ENCODE assay signal across 1 cellular context in the genomic region with DNA sequence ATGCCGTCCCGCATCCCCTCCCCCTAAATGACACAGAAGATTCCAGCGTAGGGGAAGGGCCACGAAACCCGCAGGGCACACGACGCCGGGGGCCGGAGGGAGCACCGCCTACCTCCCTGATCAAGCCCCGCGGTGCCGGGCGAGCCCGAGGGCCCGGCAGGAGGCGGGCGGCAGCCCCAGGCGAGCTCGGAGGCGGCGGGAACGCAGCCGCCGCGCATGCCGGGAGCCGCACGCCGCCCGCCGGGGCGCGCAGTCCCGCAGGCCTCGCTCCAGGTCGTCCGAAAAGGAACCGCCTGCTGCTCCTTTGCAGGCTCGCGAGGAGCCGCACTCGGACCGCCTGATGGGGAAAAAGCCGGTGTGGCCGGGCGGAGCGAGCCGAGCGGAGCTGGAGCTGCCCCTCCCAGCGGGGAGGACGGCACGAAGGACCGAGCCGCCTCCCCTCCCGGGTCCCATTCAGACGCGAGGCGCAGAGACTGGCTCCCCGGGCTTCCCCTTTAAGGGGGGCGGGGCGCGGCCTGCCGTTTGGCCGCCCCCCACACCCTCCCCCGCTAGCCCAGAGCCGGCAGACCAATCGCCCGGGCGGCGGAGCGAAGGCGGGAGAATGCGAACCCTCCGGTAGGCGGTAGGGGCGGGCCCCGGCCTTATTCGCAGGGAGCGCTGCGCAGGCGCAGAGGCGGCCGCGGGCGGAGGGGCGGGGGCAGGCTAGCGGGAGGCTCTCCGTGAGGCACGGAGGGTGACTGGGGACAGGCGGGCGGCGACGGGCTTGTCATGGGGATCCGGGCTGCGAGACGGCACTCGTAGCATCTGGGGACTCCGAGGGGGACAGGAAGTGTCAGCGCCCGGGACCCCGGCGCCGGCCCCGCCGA.
TF ChIP-seq lines count a peak whose summit lies in the region.

No MANE protein-coding gene starts in this region.

TF ChIP-seq in HepG2, 621 proteins besides CTCF, POLR2A, EP300 and RAD21 (continued from another document and continues in another):
- peak; percentile 92 for TF ChIP-seq HES4 (CRISPR knock-in tag; IDR thresholded peaks at IDR 0.05; ENCODE audit: borderline replicate concordance)
- no peak for TF ChIP-seq HDAC6 (IDR thresholded peaks at IDR 0.05; ENCODE audit: low read depth, low read length)
- no peak for TF ChIP-seq ZNF619 (CRISPR knock-in tag; IDR thresholded peaks at IDR 0.05)
- TF ChIP-seq CHD2 (IDR thresholded peaks at IDR 0.05; ENCODE audit: low read depth, low read length): peak; percentile 58; the same call in 1 of the 2 replicates
- TF ChIP-seq, protein P1, sequence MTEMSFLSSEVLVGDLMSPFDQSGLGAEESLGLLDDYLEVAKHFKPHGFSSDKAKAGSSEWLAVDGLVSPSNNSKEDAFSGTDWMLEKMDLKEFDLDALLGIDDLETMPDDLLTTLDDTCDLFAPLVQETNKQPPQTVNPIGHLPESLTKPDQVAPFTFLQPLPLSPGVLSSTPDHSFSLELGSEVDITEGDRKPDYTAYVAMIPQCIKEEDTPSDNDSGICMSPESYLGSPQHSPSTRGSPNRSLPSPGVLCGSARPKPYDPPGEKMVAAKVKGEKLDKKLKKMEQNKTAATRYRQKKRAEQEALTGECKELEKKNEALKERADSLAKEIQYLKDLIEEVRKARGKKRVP (CRISPR knock-in tag; IDR thresholded peaks at IDR 0.05): peak in 1 of 2 experiments; percentile 54; a peak in 1 of 4 replicates
- peak; percentile 62; the same call in 1 of the 2 replicates for TF ChIP-seq NAIF1 (CRISPR knock-in tag; IDR thresholded peaks at IDR 0.05; ENCODE audit: borderline replicate concordance)
- TF ChIP-seq HHEX (CRISPR knock-in tag; IDR thresholded peaks at IDR 0.05): no peak
- no peak for TF ChIP-seq PITX1 (CRISPR knock-in tag; IDR thresholded peaks at IDR 0.05)
- no peak for TF ChIP-seq CAMTA2 (CRISPR knock-in tag; IDR thresholded peaks at IDR 0.05; ENCODE audit: borderline replicate concordance)
- TF ChIP-seq HNRNPH1 (optimal IDR thresholded peaks at IDR 0.05; ENCODE audit: low read depth, low read length): no peak
- TF ChIP-seq ZNF772 (CRISPR knock-in tag; IDR thresholded peaks at IDR 0.05): peak; percentile 69
- TF ChIP-seq ZSCAN29 (CRISPR knock-in tag; conservative IDR thresholded peaks at IDR 0.05): no peak; the same call in 1 of the 2 replicates
- no peak for TF ChIP-seq ZBTB21 (CRISPR knock-in tag; IDR thresholded peaks at IDR 0.05)
- 0 out of 2 replicates have a peak, but pooled peaks have one; percentile 23 for TF ChIP-seq BRD4 (CRISPR knock-in tag; IDR thresholded peaks at IDR 0.05)
- 0 out of 2 replicates have a peak, but pooled peaks have one; percentile 42 for TF ChIP-seq ZNF800 (CRISPR knock-in tag; IDR thresholded peaks at IDR 0.05)
- peak; percentile 76 for TF ChIP-seq SPEN (CRISPR knock-in tag; IDR thresholded peaks at IDR 0.05; ENCODE audit: low read depth)
- TF ChIP-seq ZNF12 (CRISPR knock-in tag; IDR thresholded peaks at IDR 0.05): no peak
- TF ChIP-seq ERF (CRISPR knock-in tag; IDR thresholded peaks at IDR 0.05): peak; percentile 54; the same call in 1 of the 2 replicates
- no peak; the same call in 1 of the 2 replicates for TF ChIP-seq RXRB (CRISPR knock-in tag; IDR thresholded peaks at IDR 0.05; ENCODE audit: borderline replicate concordance)
- TF ChIP-seq, protein P2, sequence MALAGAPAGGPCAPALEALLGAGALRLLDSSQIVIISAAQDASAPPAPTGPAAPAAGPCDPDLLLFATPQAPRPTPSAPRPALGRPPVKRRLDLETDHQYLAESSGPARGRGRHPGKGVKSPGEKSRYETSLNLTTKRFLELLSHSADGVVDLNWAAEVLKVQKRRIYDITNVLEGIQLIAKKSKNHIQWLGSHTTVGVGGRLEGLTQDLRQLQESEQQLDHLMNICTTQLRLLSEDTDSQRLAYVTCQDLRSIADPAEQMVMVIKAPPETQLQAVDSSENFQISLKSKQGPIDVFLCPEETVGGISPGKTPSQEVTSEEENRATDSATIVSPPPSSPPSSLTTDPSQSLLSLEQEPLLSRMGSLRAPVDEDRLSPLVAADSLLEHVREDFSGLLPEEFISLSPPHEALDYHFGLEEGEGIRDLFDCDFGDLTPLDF (CRISPR knock-in tag; IDR thresholded peaks at IDR 0.05): peak; percentile 85
- TF ChIP-seq, protein P3, sequence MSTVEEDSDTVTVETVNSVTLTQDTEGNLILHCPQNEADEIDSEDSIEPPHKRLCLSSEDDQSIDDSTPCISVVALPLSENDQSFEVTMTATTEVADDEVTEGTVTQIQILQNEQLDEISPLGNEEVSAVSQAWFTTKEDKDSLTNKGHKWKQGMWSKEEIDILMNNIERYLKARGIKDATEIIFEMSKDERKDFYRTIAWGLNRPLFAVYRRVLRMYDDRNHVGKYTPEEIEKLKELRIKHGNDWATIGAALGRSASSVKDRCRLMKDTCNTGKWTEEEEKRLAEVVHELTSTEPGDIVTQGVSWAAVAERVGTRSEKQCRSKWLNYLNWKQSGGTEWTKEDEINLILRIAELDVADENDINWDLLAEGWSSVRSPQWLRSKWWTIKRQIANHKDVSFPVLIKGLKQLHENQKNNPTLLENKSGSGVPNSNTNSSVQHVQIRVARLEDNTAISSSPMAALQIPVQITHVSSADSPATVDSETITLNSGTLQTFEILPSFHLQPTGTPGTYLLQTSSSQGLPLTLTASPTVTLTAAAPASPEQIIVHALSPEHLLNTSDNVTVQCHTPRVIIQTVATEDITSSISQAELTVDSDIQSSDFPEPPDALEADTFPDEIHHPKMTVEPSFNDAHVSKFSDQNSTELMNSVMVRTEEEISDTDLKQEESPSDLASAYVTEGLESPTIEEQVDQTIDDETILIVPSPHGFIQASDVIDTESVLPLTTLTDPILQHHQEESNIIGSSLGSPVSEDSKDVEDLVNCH (CRISPR knock-in tag; IDR thresholded peaks at IDR 0.05): no peak
- TF ChIP-seq ZFAT (CRISPR knock-in tag; conservative IDR thresholded peaks at IDR 0.05): no peak
- no peak for TF ChIP-seq MBD4 (IDR thresholded peaks at IDR 0.05; ENCODE audit: borderline replicate concordance, low read length)
- TF ChIP-seq NCOR1 (IDR thresholded peaks at IDR 0.05; ENCODE audit: borderline replicate concordance, low read length): no peak
- TF ChIP-seq, protein P4, sequence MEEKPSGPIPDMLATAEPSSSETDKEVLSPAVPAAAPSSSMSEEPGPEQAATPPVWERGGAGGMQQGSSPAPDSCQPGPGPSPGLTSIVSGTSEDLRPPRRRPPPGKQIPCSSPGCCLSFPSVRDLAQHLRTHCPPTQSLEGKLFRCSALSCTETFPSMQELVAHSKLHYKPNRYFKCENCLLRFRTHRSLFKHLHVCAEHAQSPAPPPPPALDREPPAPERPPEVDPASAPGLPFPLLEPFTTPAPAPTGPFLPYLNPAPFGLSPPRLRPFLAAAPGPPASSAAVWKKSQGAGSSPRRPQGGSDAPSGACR (CRISPR knock-in tag; IDR thresholded peaks at IDR 0.05): peak; percentile 57; the same call in 1 of the 2 replicates
- TF ChIP-seq, protein P5, sequence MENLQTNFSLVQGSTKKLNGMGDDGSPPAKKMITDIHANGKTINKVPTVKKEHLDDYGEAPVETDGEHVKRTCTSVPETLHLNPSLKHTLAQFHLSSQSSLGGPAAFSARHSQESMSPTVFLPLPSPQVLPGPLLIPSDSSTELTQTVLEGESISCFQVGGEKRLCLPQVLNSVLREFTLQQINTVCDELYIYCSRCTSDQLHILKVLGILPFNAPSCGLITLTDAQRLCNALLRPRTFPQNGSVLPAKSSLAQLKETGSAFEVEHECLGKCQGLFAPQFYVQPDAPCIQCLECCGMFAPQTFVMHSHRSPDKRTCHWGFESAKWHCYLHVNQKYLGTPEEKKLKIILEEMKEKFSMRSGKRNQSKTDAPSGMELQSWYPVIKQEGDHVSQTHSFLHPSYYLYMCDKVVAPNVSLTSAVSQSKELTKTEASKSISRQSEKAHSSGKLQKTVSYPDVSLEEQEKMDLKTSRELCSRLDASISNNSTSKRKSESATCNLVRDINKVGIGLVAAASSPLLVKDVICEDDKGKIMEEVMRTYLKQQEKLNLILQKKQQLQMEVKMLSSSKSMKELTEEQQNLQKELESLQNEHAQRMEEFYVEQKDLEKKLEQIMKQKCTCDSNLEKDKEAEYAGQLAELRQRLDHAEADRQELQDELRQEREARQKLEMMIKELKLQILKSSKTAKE (CRISPR knock-in tag; IDR thresholded peaks at IDR 0.05; ENCODE audit: borderline replicate concordance): peak; percentile 64
- TF ChIP-seq ATF2 (CRISPR knock-in tag; IDR thresholded peaks at IDR 0.05): peak; percentile 34
- TF ChIP-seq TGIF2 (CRISPR knock-in tag; IDR thresholded peaks at IDR 0.05): no peak
- TF ChIP-seq THAP7 (CRISPR knock-in tag; IDR thresholded peaks at IDR 0.05): no peak
- TF ChIP-seq FOXK2 (IDR thresholded peaks at IDR 0.05): no peak
- TF ChIP-seq KDM5B (CRISPR knock-in tag; IDR thresholded peaks at IDR 0.05; ENCODE audit: borderline replicate concordance): no peak
- TF ChIP-seq ZNF546 (CRISPR knock-in tag; conservative IDR thresholded peaks at IDR 0.05): no peak
- TF ChIP-seq SNAI1 (CRISPR knock-in tag; IDR thresholded peaks at IDR 0.05; ENCODE audit: borderline replicate concordance): no peak
- TF ChIP-seq ZNF512B (CRISPR knock-in tag; IDR thresholded peaks at IDR 0.05; ENCODE audit: borderline replicate concordance): no peak
- TF ChIP-seq ZNF780A (CRISPR knock-in tag; IDR thresholded peaks at IDR 0.05): no peak; the same call in 1 of the 2 replicates
- TF ChIP-seq, protein P6, sequence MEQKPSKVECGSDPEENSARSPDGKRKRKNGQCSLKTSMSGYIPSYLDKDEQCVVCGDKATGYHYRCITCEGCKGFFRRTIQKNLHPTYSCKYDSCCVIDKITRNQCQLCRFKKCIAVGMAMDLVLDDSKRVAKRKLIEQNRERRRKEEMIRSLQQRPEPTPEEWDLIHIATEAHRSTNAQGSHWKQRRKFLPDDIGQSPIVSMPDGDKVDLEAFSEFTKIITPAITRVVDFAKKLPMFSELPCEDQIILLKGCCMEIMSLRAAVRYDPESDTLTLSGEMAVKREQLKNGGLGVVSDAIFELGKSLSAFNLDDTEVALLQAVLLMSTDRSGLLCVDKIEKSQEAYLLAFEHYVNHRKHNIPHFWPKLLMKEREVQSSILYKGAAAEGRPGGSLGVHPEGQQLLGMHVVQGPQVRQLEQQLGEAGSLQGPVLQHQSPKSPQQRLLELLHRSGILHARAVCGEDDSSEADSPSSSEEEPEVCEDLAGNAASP (CRISPR knock-in tag; IDR thresholded peaks at IDR 0.05; ENCODE audit: borderline replicate concordance): no peak
- no peak for TF ChIP-seq ZEB1 (IDR thresholded peaks at IDR 0.05; ENCODE audit: insufficient replicate concordance, low read depth)
- TF ChIP-seq ZBTB7A (CRISPR knock-in tag; IDR thresholded peaks at IDR 0.05): no peak
- TF ChIP-seq ZNF333 (CRISPR knock-in tag; IDR thresholded peaks at IDR 0.05; ENCODE audit: borderline replicate concordance): no peak; the same call in 1 of the 2 replicates
- TF ChIP-seq CREB3 (CRISPR knock-in tag; IDR thresholded peaks at IDR 0.05): no peak; the same call in 1 of the 2 replicates
- TF ChIP-seq CBX5 (CRISPR knock-in tag; IDR thresholded peaks at IDR 0.05; ENCODE audit: borderline replicate concordance): peak; percentile 26; the same call in 1 of the 2 replicates
- TF ChIP-seq REXO4 (CRISPR knock-in tag; IDR thresholded peaks at IDR 0.05; ENCODE audit: borderline replicate concordance): no peak
